Comparison of ENCODE assay signal across 17 cellular contexts in the genomic region with DNA sequence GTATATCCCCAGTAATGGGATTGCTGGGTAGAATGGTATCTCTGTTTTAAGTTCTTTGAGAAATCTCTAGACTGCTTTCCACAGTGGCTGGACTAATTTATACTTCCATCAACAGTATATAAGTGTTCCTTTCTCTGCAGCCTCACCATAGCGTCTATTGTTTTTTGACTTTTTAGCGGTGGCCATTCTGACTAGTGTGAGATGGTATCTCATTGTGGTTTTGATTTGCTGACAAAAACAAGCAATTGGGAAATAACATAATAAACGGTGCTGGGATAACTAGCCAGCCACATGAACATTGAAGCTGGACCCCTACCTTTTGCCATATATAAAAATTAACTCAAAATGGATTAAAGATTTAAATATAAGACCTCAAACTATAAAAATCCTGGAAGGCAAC. TPM values are rescaled to one million over a fixed set of nuclear protein-coding genes. Genes with fewer than 3 reads are reported as not detected.
DNase-seq lines count a peak whose midpoint lies in the region; ATAC-seq, FAIRE-seq and TF ChIP-seq lines count a peak whose summit lies in the region.
"Had no signal": no experiment of that assay in that cellular context is flagged by ENCODE, and none has a peak within 500 bp of the region (broad histone marks: within the 10 kb centered on the region; RNA-seq: fewer than 3 reads in every experiment).

No MANE protein-coding gene starts in this region.

- H3K4me3 ChIP-seq in DOHH2 (ENCODE audit: low read length) (peak overlapping the region; percentile 8; the same call in 1 of the 2 replicates), SU-DHL-6 (ENCODE audit: insufficient read depth, low read length, poor library complexity, severe bottlenecking) (no peak overlapping the region)
- H3K4me3 ChIP-seq: HAP-1 had no signal

- peak overlapping the region; percentile 96 for H3K27ac ChIP-seq in DOHH2 (ENCODE audit: low read depth, low read length)
- peak overlapping the region; percentile 98 for H3K27ac ChIP-seq in SU-DHL-6 (ENCODE audit: low read depth, low read length)
- H3K27ac ChIP-seq: 22Rv1 had no signal

- H3K9me3 Mint-ChIP-seq in natural killer cell treated with Interleukin-12 subunit alpha and Interleukin-12 subunit beta and Interleukin-15 and Interleukin-18, amount 100 ng/mL, for 72 hours: no peaks in the 10 kb centered on the region
- peaks cover 0 to 3% (median 0%) of the 10 kb centered on the region in 9 donors for H3K9me3 Mint-ChIP-seq in naive thymus-derived CD8-positive, alpha-beta T cell
- H3K9me3 Mint-ChIP-seq in Calu3 (ENCODE audit: low read depth, unreplicated experiment): no peaks in the 10 kb centered on the region
- H3K9me3 Mint-ChIP-seq: CD8-positive, alpha-beta memory T cell had no signal

- peak in 1 of 2 donors; percentile 54 for ATAC-seq in natural killer cell treated with Interleukin-12 subunit alpha and Interleukin-12 subunit beta and Interleukin-15 and Interleukin-18, amount 100 ng/mL, for 72 hours
- ATAC-seq in naive thymus-derived CD8-positive, alpha-beta T cell: no peak
- ATAC-seq in left cardiac atrium: no peak

- peaks cover 17 to 45% of the 10 kb centered on the region in 2 donors for H3K4me1 Mint-ChIP-seq in natural killer cell treated with Interleukin-12 subunit alpha and Interleukin-12 subunit beta and Interleukin-15 and Interleukin-18, amount 100 ng/mL, for 72 hours (ENCODE audit: low read depth in 2 of 2)
- peaks cover 0 to 46% (median 0%) of the 10 kb centered on the region in 4 donors for H3K4me1 Mint-ChIP-seq in naive thymus-derived CD8-positive, alpha-beta T cell
- no peaks in the 10 kb centered on the region for H3K4me1 Mint-ChIP-seq in Calu3 (ENCODE audit: low read depth, unreplicated experiment)
- H3K4me1 Mint-ChIP-seq: CD8-positive, alpha-beta memory T cell had no signal

- H3K9ac ChIP-seq in SU-DHL-6 (ENCODE audit: low read length): no peak overlapping the region

- H3K27me3 ChIP-seq in DOHH2 (ENCODE audit: control insufficient read depth, low read length) (no peaks in the 10 kb centered on the region), SU-DHL-6 (ENCODE audit: low read length) (no peaks in the 10 kb centered on the region)

- no peak for TF ChIP-seq CTCF in DOHH2 (IDR thresholded peaks at IDR 0.05; ENCODE audit: low read depth, low read length, poor library complexity, severe bottlenecking)
- TF ChIP-seq CTCF in SU-DHL-6 (IDR thresholded peaks at IDR 0.05; ENCODE audit: insufficient read depth, low read length, poor library complexity, severe bottlenecking): no peak
- TF ChIP-seq CTCF in Calu3 (IDR thresholded peaks at IDR 0.05; ENCODE audit: unreplicated experiment): no peak

- peaks cover 96% of the 10 kb centered on the region for H3K4me1 ChIP-seq in DOHH2 (ENCODE audit: control insufficient read depth, low read length)
- H3K4me1 ChIP-seq: Caco-2, HAP-1 had no signal

- H3K9me3 ChIP-seq in DOHH2 (ENCODE audit: control insufficient read depth, insufficient read depth, low read length) (no peaks in the 10 kb centered on the region), SU-DHL-6 (ENCODE audit: insufficient read depth, low read length) (no peaks in the 10 kb centered on the region)
- H3K9me3 ChIP-seq: Caco-2, HAP-1 had no signal

- CTCF ChIA-PET in Calu3 (lab: Charles Lee): no interaction called here

- H3K9me2 ChIP-seq in DOHH2 (replicated peaks; ENCODE audit: control insufficient read depth, low read length) (no peaks in the 10 kb centered on the region), SU-DHL-6 (replicated peaks; ENCODE audit: insufficient read depth, low read length) (no peaks in the 10 kb centered on the region)

- intact Hi-C loops in left cardiac atrium (cut with DNase I) (no loop called here), Calu3 (cut with micrococcal nuclease; ENCODE audit: unreplicated experiment) (no loop called here)

- DNase-seq in amniotic epithelial cell (ENCODE audit: low read depth) (peak; percentile 17), left cardiac atrium (no peak), HTR-8/SVneo (ENCODE audit: insufficient read length, low spot score) (no peak), Calu3 (no peak)
- DNase-seq in natural killer cell treated with Interleukin-12 subunit alpha and Interleukin-12 subunit beta and Interleukin-15 and Interleukin-18, amount 100 ng/mL, for 72 hours (ENCODE audit: low spot score): no peak
- DNase-seq in naive thymus-derived CD8-positive, alpha-beta T cell: no peak
- DNase-seq: Caco-2; CD8-positive, alpha-beta memory T cell; DMS53 had no signal

- FAIRE-seq in HTR-8/SVneo (lab: Jason Lieb, UNC): no peak
- FAIRE-seq: H1 had no signal

- H3K27ac Mint-ChIP-seq in natural killer cell treated with Interleukin-12 subunit alpha and Interleukin-12 subunit beta and Interleukin-15 and Interleukin-18, amount 100 ng/mL, for 72 hours: peak overlapping the region in 1 of 2 donors; percentile 70
- no peak overlapping the region for H3K27ac Mint-ChIP-seq in naive thymus-derived CD8-positive, alpha-beta T cell
- H3K27ac Mint-ChIP-seq in Calu3 (ENCODE audit: unreplicated experiment): no peak overlapping the region
- H3K27ac Mint-ChIP-seq: CD8-positive, alpha-beta memory T cell had no signal

- H4K20me1 ChIP-seq in DOHH2 (ENCODE audit: control insufficient read depth, insufficient read depth, low read depth, low read length) (no peaks in the 10 kb centered on the region), SU-DHL-6 (ENCODE audit: low read depth, low read length) (no peaks in the 10 kb centered on the region)

- H3K79me2 ChIP-seq in DOHH2 (ENCODE audit: control insufficient read depth, low read length) (peaks cover 20% of the 10 kb centered on the region), SU-DHL-6 (ENCODE audit: insufficient read depth, low read length) (no peaks in the 10 kb centered on the region)

- peaks cover 0 to 3% of the 10 kb centered on the region in 2 donors for H3K27me3 Mint-ChIP-seq in natural killer cell treated with Interleukin-12 subunit alpha and Interleukin-12 subunit beta and Interleukin-15 and Interleukin-18, amount 100 ng/mL, for 72 hours
- H3K27me3 Mint-ChIP-seq in naive thymus-derived CD8-positive, alpha-beta T cell: no peaks in the 10 kb centered on the region
- H3K27me3 Mint-ChIP-seq in Calu3 (ENCODE audit: unreplicated experiment): no peaks in the 10 kb centered on the region
- H3K27me3 Mint-ChIP-seq: CD8-positive, alpha-beta memory T cell had no signal

- POLR2A ChIA-PET in naive thymus-derived CD8-positive, alpha-beta T cell (lab: Charles Lee): no interaction called here

- H3K4me3 Mint-ChIP-seq in natural killer cell treated with Interleukin-12 subunit alpha and Interleukin-12 subunit beta and Interleukin-15 and Interleukin-18, amount 100 ng/mL, for 72 hours: peak overlapping the region; percentile 65
- H3K4me3 Mint-ChIP-seq in naive thymus-derived CD8-positive, alpha-beta T cell: no peak overlapping the region
- H3K4me3 Mint-ChIP-seq in Calu3 (ENCODE audit: low read depth, unreplicated experiment): no peak overlapping the region
- H3K4me3 Mint-ChIP-seq: CD8-positive, alpha-beta memory T cell had no signal

- H2AFZ ChIP-seq in SU-DHL-6 (ENCODE audit: low read depth, low read length, severe bottlenecking): no peak overlapping the region

- peaks cover 6% of the 10 kb centered on the region for H3K36me3 Mint-ChIP-seq in natural killer cell treated with Interleukin-12 subunit alpha and Interleukin-12 subunit beta and Interleukin-15 and Interleukin-18, amount 100 ng/mL, for 72 hours
- H3K36me3 Mint-ChIP-seq in naive thymus-derived CD8-positive, alpha-beta T cell: peaks cover 0 to 4% (median 2%) of the 10 kb centered on the region in 3 donors
- H3K36me3 Mint-ChIP-seq in Calu3 (ENCODE audit: insufficient read depth, unreplicated experiment): no peaks in the 10 kb centered on the region
- H3K36me3 Mint-ChIP-seq: CD8-positive, alpha-beta memory T cell had no signal

- peaks cover 62% of the 10 kb centered on the region for H3K36me3 ChIP-seq in DOHH2 (ENCODE audit: control insufficient read depth, low read length)
- H3K36me3 ChIP-seq in SU-DHL-6 (ENCODE audit: low read length): peaks cover 10% of the 10 kb centered on the region
- H3K36me3 ChIP-seq: HAP-1 had no signal

- no TSS peak for BruUV-seq in Calu3 (replicated peaks; lab: Mats Ljungman, UMichigan)

- H3K4me2 ChIP-seq in DOHH2 (ENCODE audit: low read length) (peak overlapping the region; percentile 85), SU-DHL-6 (ENCODE audit: low read depth, low read length, poor library complexity, severe bottlenecking) (peak overlapping the region; percentile 88)

- H3F3A ChIP-seq in DOHH2 (ENCODE audit: control insufficient read depth, insufficient read depth) (peaks cover 82% of the 10 kb centered on the region), SU-DHL-6 (ENCODE audit: insufficient read depth) (peaks cover 76% of the 10 kb centered on the region)

RNA-seq across cellular contexts. Expression of a gene that starts 14.2 kb away (rescaled TPM):
- total RNA-seq in natural killer cell treated with Interleukin-12 subunit alpha and Interleukin-12 subunit beta and Interleukin-15 and Interleukin-18, amount 100 ng/mL, for 72 hours: under 1 TPM in 1 of 2 donors, not detected in 1; 0.21 TPM
- not detected for total RNA-seq in naive thymus-derived CD8-positive, alpha-beta T cell
- polyA plus RNA-seq in naive thymus-derived CD8-positive, alpha-beta T cell: not detected
- total RNA-seq in left cardiac atrium (not detected), Calu3 (2022) (not detected in 2 replicates)
- total RNA-seq: A673; Caco-2; CD8-positive, alpha-beta memory T cell; Daoy; H1 had no signal
- polyA plus RNA-seq: BJ; CD8-positive, alpha-beta memory T cell had no signal

RNA-seq across cellular contexts. Expression of a gene that starts 23.8 kb away (rescaled TPM):
- not detected for total RNA-seq in natural killer cell treated with Interleukin-12 subunit alpha and Interleukin-12 subunit beta and Interleukin-15 and Interleukin-18, amount 100 ng/mL, for 72 hours
- not detected for total RNA-seq in naive thymus-derived CD8-positive, alpha-beta T cell
- not detected for polyA plus RNA-seq in naive thymus-derived CD8-positive, alpha-beta T cell
- not detected for total RNA-seq in left cardiac atrium
- not detected in 2 replicates for total RNA-seq in Calu3 (2022)
- total RNA-seq: A673; Caco-2; CD8-positive, alpha-beta memory T cell; Daoy; H1 had no signal
- polyA plus RNA-seq: BJ; CD8-positive, alpha-beta memory T cell; H1 had no signal

RNA-seq across cellular contexts. Expression of a gene that starts 49.9 kb away (rescaled TPM):
- 10 to 100 TPM in 1 of 2 donors, under 1 TPM in 1; 0.81 to 11.5 TPM for total RNA-seq in natural killer cell treated with Interleukin-12 subunit alpha and Interleukin-12 subunit beta and Interleukin-15 and Interleukin-18, amount 100 ng/mL, for 72 hours
- total RNA-seq in naive thymus-derived CD8-positive, alpha-beta T cell: under 1 TPM; 0.25 to 0.44 TPM
- polyA plus RNA-seq in naive thymus-derived CD8-positive, alpha-beta T cell: under 1 TPM in 2 of 3 donors, not detected in 1; 0.11 to 0.16 TPM
- total RNA-seq in left cardiac atrium: under 1 TPM; 0.16 to 0.53 TPM
- not detected in 2 replicates for total RNA-seq in Calu3 (2022)
- total RNA-seq: Caco-2, Daoy, H1 had no signal
- polyA plus RNA-seq: BJ had no signal

RNA-seq across cellular contexts. Expression of a gene that starts 59.0 kb away (rescaled TPM):
- 10 to 100 TPM; 37.4 to 44.5 TPM for total RNA-seq in natural killer cell treated with Interleukin-12 subunit alpha and Interleukin-12 subunit beta and Interleukin-15 and Interleukin-18, amount 100 ng/mL, for 72 hours
- 10 to 100 TPM; 53.0 to 56.2 TPM for total RNA-seq in naive thymus-derived CD8-positive, alpha-beta T cell
- polyA plus RNA-seq in naive thymus-derived CD8-positive, alpha-beta T cell: 10 to 100 TPM in 2 of 3 donors, 1 to 10 TPM in 1; 8.6 to 13.4 (median 10.4) TPM
- total RNA-seq in left cardiac atrium: 10 to 100 TPM; 12.5 to 15.1 TPM
- 31.0 and 31.9 TPM in 2 replicates for total RNA-seq in Calu3 (2022)
